ENCODE assay signal across 15 cellular contexts in the genomic region with DNA sequence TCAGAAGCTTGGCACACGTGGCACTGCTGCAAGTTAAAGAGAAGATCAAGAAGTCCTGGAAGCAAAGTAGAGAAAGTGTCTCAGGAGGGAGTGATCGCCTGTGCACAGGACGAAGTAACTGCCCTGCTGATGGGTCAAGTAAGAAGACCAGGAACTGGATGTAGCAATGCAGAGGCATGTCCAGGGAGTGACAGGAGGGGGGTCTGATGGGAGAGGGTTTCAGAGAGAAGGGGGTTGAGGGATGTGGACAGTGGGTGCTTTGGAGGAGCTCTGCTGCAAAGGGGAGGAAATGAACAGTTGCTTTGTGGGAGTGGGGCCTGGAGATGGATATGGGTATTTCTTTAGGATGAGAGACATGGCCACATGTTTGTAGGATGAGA.
A peak's percentile ranks its signal among the peaks of the same experiment; 100 is the strongest.
DNase-seq lines count a peak whose midpoint lies in the region; ATAC-seq and TF ChIP-seq lines count a peak whose summit lies in the region.
"Had no signal": no experiment of that assay in that cellular context is flagged by ENCODE, and none has a peak within 500 bp of the region (broad histone marks: within the 10 kb centered on the region; RNA-seq: fewer than 3 reads in every experiment).

No MANE protein-coding gene starts in this region.

- no peak overlapping the region for H3K27ac ChIP-seq in endodermal cell (ENCODE audit: low read depth, low read length)
- H3K27ac ChIP-seq in neural progenitor cell: no peak overlapping the region
- H3K27ac ChIP-seq: 22Rv1, BLaER1 had no signal

- H3K27me3 Mint-ChIP-seq in endodermal cell (ENCODE audit: insufficient read depth): peaks cover 1% of the 10 kb centered on the region
- peaks cover 17% of the 10 kb centered on the region for H3K27me3 Mint-ChIP-seq in neural progenitor cell (ENCODE audit: insufficient read depth, low read depth)
- H3K27me3 Mint-ChIP-seq in type B pancreatic cell: peaks cover 27% of the 10 kb centered on the region

- TF ChIP-seq CTCF in endodermal cell (conservative IDR thresholded peaks at IDR 0.05) (no peak), neural progenitor cell (IDR thresholded peaks at IDR 0.05) (no peak), type B pancreatic cell (conservative IDR thresholded peaks at IDR 0.05) (no peak)

- peaks cover 10% of the 10 kb centered on the region for H4K20me1 ChIP-seq in neural progenitor cell (ENCODE audit: low read depth)
- H4K20me1 ChIP-seq: BLaER1 had no signal

- DNase-seq in activated effector memory CD4-positive, alpha-beta T cell treated with anti-CD3 and anti-CD28 coated beads, Interleukin-2, amount 50 U/mL, for 16 hours: peak; percentile 38
- no peak for DNase-seq in activated effector memory CD4-positive, alpha-beta T cell treated with Interleukin-2 at 50 U/mL for 16 hours
- DNase-seq in endodermal cell (no peak), neural progenitor cell (ENCODE audit: low spot score) (no peak), type B pancreatic cell (ENCODE audit: extremely low spot score, unreplicated experiment) (no peak)
- DNase-seq: AML-193; Calu3; CD4-positive, CD25-positive, alpha-beta regulatory T cell; DMS 273 treated with DMSO at 0.1 percent for 48 hours; IMR-90 had no signal

- H3K4me3 ChIP-seq in endodermal cell (ENCODE audit: low read length) (no peak overlapping the region), neural progenitor cell (no peak overlapping the region)
- H3K4me3 ChIP-seq: BLaER1 had no signal

- H3K4me2 ChIP-seq in neural progenitor cell: no peak overlapping the region
- H3K4me2 ChIP-seq: BLaER1 had no signal

- H3K4me1 Mint-ChIP-seq in endodermal cell (peaks cover 2% of the 10 kb centered on the region), neural progenitor cell (peaks cover 49% of the 10 kb centered on the region), type B pancreatic cell (ENCODE audit: unreplicated experiment) (peaks cover 42% of the 10 kb centered on the region)

- H3K9ac ChIP-seq in endodermal cell (ENCODE audit: extremely low read depth, low read length, poor library complexity, severe bottlenecking) (no peak overlapping the region), neural progenitor cell (no peak overlapping the region)
- H3K9ac ChIP-seq: BLaER1 had no signal

- H3K4me1 ChIP-seq in endodermal cell (ENCODE audit: control insufficient read depth, insufficient read depth, low read length): no peaks in the 10 kb centered on the region
- peaks cover 6% of the 10 kb centered on the region for H3K4me1 ChIP-seq in neural progenitor cell

- H3K36me3 Mint-ChIP-seq in endodermal cell (ENCODE audit: low read depth) (peaks cover 29% of the 10 kb centered on the region), neural progenitor cell (no peaks in the 10 kb centered on the region), type B pancreatic cell (peaks cover 6% of the 10 kb centered on the region)
- H3K36me3 Mint-ChIP-seq: CD4-positive, CD25-positive, alpha-beta regulatory T cell had no signal

- no peaks in the 10 kb centered on the region for H3K79me2 ChIP-seq in neural progenitor cell (ENCODE audit: low read depth)

- H3K36me3 ChIP-seq in endodermal cell (ENCODE audit: control insufficient read depth, insufficient read depth, low read length): no peaks in the 10 kb centered on the region
- H3K36me3 ChIP-seq in neural progenitor cell: no peaks in the 10 kb centered on the region
- H3K36me3 ChIP-seq: BLaER1 had no signal

- H3K4me3 Mint-ChIP-seq in endodermal cell: no peak overlapping the region
- H3K4me3 Mint-ChIP-seq in neural progenitor cell: no peak overlapping the region
- no peak overlapping the region for H3K4me3 Mint-ChIP-seq in type B pancreatic cell
- H3K4me3 Mint-ChIP-seq: CD4-positive, CD25-positive, alpha-beta regulatory T cell had no signal

- peak overlapping the region; percentile 6 for H3K27ac Mint-ChIP-seq in endodermal cell
- peak overlapping the region; percentile 37 for H3K27ac Mint-ChIP-seq in neural progenitor cell
- peak overlapping the region; percentile 19 for H3K27ac Mint-ChIP-seq in type B pancreatic cell

- no peaks in the 10 kb centered on the region for H3F3A ChIP-seq in neural progenitor cell (ENCODE audit: low read depth)

- no peak for ATAC-seq in HG02610 (IDR thresholded peaks at IDR 0.05; ENCODE audit: unreplicated experiment)
- ATAC-seq in HG02623 (IDR thresholded peaks at IDR 0.05; ENCODE audit: unreplicated experiment): no peak
- ATAC-seq: HCT116 had no signal

- H3K9me3 ChIP-seq in endodermal cell (ENCODE audit: control insufficient read depth, low read length): peaks cover 5% of the 10 kb centered on the region
- no peaks in the 10 kb centered on the region for H3K9me3 ChIP-seq in neural progenitor cell (ENCODE audit: low read depth)
- H3K9me3 ChIP-seq: BLaER1 had no signal

- WGBS in endodermal cell (ENCODE audit: insufficient coverage in 1 of 2, insufficient read length in 1 of 2), 2 experiments: 90 to 96% methylated on average over 3 of the region's 3 CpGs

- no peaks in the 10 kb centered on the region for H3K27me3 ChIP-seq in endodermal cell (ENCODE audit: control insufficient read depth, insufficient read depth, low read length, poor library complexity, severe bottlenecking)
- peaks cover 20% of the 10 kb centered on the region for H3K27me3 ChIP-seq in neural progenitor cell
- H3K27me3 ChIP-seq: BLaER1 had no signal

- H3K9me3 Mint-ChIP-seq in endodermal cell (peaks cover 3% of the 10 kb centered on the region), neural progenitor cell (peaks cover 5% of the 10 kb centered on the region), type B pancreatic cell (peaks cover 9% of the 10 kb centered on the region)

- H2AFZ ChIP-seq in neural progenitor cell (replicated peaks): no peak overlapping the region
